Comparison of ENCODE assay signal across 15 cellular contexts in the genomic region with DNA sequence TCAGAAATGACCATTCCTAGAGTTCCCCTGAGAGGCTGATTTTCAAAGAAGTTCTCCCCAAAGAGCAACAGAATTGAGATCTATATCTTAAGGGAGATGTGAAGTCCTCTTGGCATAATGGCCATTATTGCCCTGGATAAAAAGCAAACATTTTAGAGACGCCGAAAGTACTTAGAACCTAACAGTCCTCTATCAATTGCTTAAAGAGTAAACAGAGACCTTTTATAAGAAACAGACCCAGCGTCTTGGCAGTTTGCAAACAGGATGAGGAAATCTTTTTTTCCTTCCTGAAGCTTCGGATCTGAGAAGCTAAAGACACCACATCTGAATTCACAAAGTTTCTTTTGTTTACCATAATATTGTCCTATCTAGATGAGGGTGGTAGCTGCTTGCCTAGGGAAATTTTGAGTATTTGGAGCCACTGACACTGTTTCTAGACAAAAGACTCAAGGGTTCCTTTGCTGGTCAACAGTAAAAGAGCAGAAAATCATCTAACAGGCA.
"Had no signal": no experiment of that assay in that cellular context is flagged by ENCODE, and none has a peak within 500 bp of the region (broad histone marks: within the 10 kb centered on the region; RNA-seq: fewer than 3 reads in every experiment).

No MANE protein-coding gene starts in this region.

- H3K27me3 ChIP-seq: colonic mucosa, gastrocnemius medialis, heart left ventricle had no signal

- H3K36me3 ChIP-seq: colonic mucosa, gastrocnemius medialis had no signal

- H3K4me3 Mint-ChIP-seq: activated CD4-positive, alpha-beta T cell treated with anti-CD3 and anti-CD28 coated beads, Interleukin-2, amount 10 ng/mL, durations not matched to agents 7 days and 5 days; activated T-cell treated with anti-CD3 and anti-CD28 coated beads, Interleukin-2, amount 50 U/mL, for 72 hours; nephron had no signal

- H3K27ac Mint-ChIP-seq: activated T-cell treated with anti-CD3 and anti-CD28 coated beads, Interleukin-2, amount 50 U/mL, for 72 hours; nephron had no signal

- H3K9me3 Mint-ChIP-seq: activated CD4-positive, alpha-beta T cell treated with anti-CD3 and anti-CD28 coated beads, Interleukin-2, amount 10 ng/mL, durations not matched to agents 7 days and 5 days; activated naive CD4-positive, alpha-beta T cell treated with anti-CD3 and anti-CD28 coated beads, Interleukin-2, amount 50 U/mL, for 72 hours; activated T-cell treated with anti-CD3 and anti-CD28 coated beads, Interleukin-2, amount 50 U/mL, for 72 hours; nephron had no signal

- H3K27me3 Mint-ChIP-seq: activated CD4-positive, alpha-beta T cell treated with anti-CD3 and anti-CD28 coated beads, Interleukin-2, amount 10 ng/mL, durations not matched to agents 7 days and 5 days had no signal

- H3K9me3 ChIP-seq: colonic mucosa, gastrocnemius medialis, heart left ventricle had no signal

- H3K4me1 ChIP-seq: colonic mucosa had no signal

- DNase-seq: activated CD4-positive, alpha-beta T cell treated with anti-CD3 and anti-CD28 coated beads, Interleukin-2, amount 10 ng/mL, durations not matched to agents 7 days and 5 days; activated CD4-positive, CD25-positive, alpha-beta regulatory T cell; activated CD8-positive, alpha-beta memory T cell treated with anti-CD3 and anti-CD28 coated beads, Interleukin-2, amount 50 U/mL, for 48 hours; activated gamma-delta T cell; activated T-cell treated with anti-CD3 and anti-CD28 coated beads, Interleukin-2, amount 50 U/mL, for 72 hours; central memory CD4-positive, alpha-beta T cell; colonic mucosa; gastrocnemius medialis; heart left ventricle; left cardiac atrium; mesendoderm; stimulated activated naive CD8-positive, alpha-beta T cell treated with anti-CD3 and anti-CD28 coated beads, Interleukin-15, Interleukin-2, amounts not matched to agents 100 U/mL and 50 U/mL, for 24 hours; SW 1271 had no signal

- H3K27ac ChIP-seq: colonic mucosa, gastrocnemius medialis had no signal

- H3K4me3 ChIP-seq: colonic mucosa, gastrocnemius medialis, heart left ventricle had no signal
